Comparison of ENCODE assay signal across 7 cellular contexts in genomic region chr15:99504823-99505551, GRCh38.
DNase-seq lines count a peak whose midpoint lies in the region; ATAC-seq and TF ChIP-seq lines count a peak whose summit lies in the region.

No MANE protein-coding gene starts in this region.

- no peak overlapping the region for H2AFZ ChIP-seq in Loucy (ENCODE audit: low read length)
- H2AFZ ChIP-seq in fibroblast of lung (ENCODE audit: low read length) = no peak overlapping the region

- peaks cover 11% of the 10 kb centered on the region for H3K4me1 Mint-ChIP-seq in endothelial cell (ENCODE audit: unreplicated experiment)

- no peak overlapping the region for H3K27ac Mint-ChIP-seq in endothelial cell (ENCODE audit: unreplicated experiment)

- H3F3A ChIP-seq in Loucy (ENCODE audit: low read depth) = no peaks in the 10 kb centered on the region

- DNase-seq in fibroblast of lung (ENCODE audit: low read depth in 2 of 2) (peak; percentile 24 to 55), SHP77 (lab: John Stamatoyannopoulos, UW) (no peak), endothelial cell (ENCODE audit: low spot score) (no peak)
- DNase-seq in activated effector memory CD4-positive, alpha-beta T cell treated with Interleukin-2 at 50 U/mL for 16 hours = no peak

- H3K4me3 Mint-ChIP-seq in endothelial cell (ENCODE audit: unreplicated experiment) = no peak overlapping the region

- TF ChIP-seq CTCF in Loucy (conservative IDR thresholded peaks at IDR 0.05; ENCODE audit: low read length) = peak; percentile 16; the same call in 1 of the 2 replicates
- peak in 1 of 2 donors; percentile 31 for TF ChIP-seq CTCF in fibroblast of lung (conservative IDR thresholded peaks at IDR 0.05 in 1 of 2, IDR thresholded peaks at IDR 0.05 in 1 of 2; ENCODE audit: low read depth in 1 of 2, low read length in 2 of 2)
- TF ChIP-seq CTCF in endothelial cell (IDR thresholded peaks at IDR 0.05; ENCODE audit: unreplicated experiment) = no peak

- H3K27ac ChIP-seq in fibroblast of lung (ENCODE audit: insufficient read depth, low read length) = no peak overlapping the region

- H3K4me1 ChIP-seq in Loucy (ENCODE audit: insufficient read depth, low read length, poor library complexity, severe bottlenecking) (peaks cover 54% of the 10 kb centered on the region), fibroblast of lung (ENCODE audit: control insufficient read depth, extremely low read depth, insufficient read depth, low read length) (peaks cover 12% of the 10 kb centered on the region)

- H3K27me3 ChIP-seq in Loucy (ENCODE audit: insufficient read depth, low read length, poor library complexity, severe bottlenecking) (no peaks in the 10 kb centered on the region), fibroblast of lung (ENCODE audit: control insufficient read depth, insufficient read depth, low read length) (no peaks in the 10 kb centered on the region)

- H3K79me2 ChIP-seq in Loucy (ENCODE audit: insufficient read depth, low read length) (no peaks in the 10 kb centered on the region), fibroblast of lung (ENCODE audit: control insufficient read depth, insufficient read depth, low read length) (no peaks in the 10 kb centered on the region)

- no peaks in the 10 kb centered on the region for H3K27me3 Mint-ChIP-seq in endothelial cell (ENCODE audit: unreplicated experiment)

- H3K4me2 ChIP-seq in Loucy (ENCODE audit: low read depth, low read length, poor library complexity, severe bottlenecking) (no peak overlapping the region), fibroblast of lung (ENCODE audit: extremely low read depth, insufficient read depth, low read length) (no peak overlapping the region)

- peak; percentile 34 for ATAC-seq in GM18499 (IDR thresholded peaks at IDR 0.05; ENCODE audit: insufficient read depth, unreplicated experiment)
- peak; percentile 49 for ATAC-seq in GM21529 (IDR thresholded peaks at IDR 0.05; ENCODE audit: unreplicated experiment)

- H3K9me3 ChIP-seq in Loucy (ENCODE audit: insufficient read depth, low read depth, low read length) (no peaks in the 10 kb centered on the region), fibroblast of lung (ENCODE audit: control insufficient read depth, insufficient read depth, low read depth, low read length) (no peaks in the 10 kb centered on the region)

- H3K9me3 Mint-ChIP-seq in endothelial cell (ENCODE audit: unreplicated experiment) = no peaks in the 10 kb centered on the region

- no peaks in the 10 kb centered on the region for H3K9me2 ChIP-seq in Loucy (replicated peaks; ENCODE audit: low read depth, low read length)

- no peak overlapping the region for H3K4me3 ChIP-seq in Loucy (ENCODE audit: low read length, poor library complexity, severe bottlenecking)
- no peak overlapping the region for H3K4me3 ChIP-seq in fibroblast of lung (replicated peaks in 1 of 4; ENCODE audit: control extremely low read depth in 1 of 4, insufficient read depth in 1 of 4, low read depth in 3 of 4, low read length in 4 of 4)

- H3K36me3 Mint-ChIP-seq in endothelial cell (ENCODE audit: low read depth, unreplicated experiment) = no peaks in the 10 kb centered on the region

- H3K36me3 ChIP-seq in Loucy (ENCODE audit: insufficient read depth, low read length) (no peaks in the 10 kb centered on the region), fibroblast of lung (ENCODE audit: control insufficient read depth, insufficient read depth, low read length) (no peaks in the 10 kb centered on the region)

- no peaks in the 10 kb centered on the region for H4K20me1 ChIP-seq in Loucy (ENCODE audit: insufficient read depth, low read length, poor library complexity, severe bottlenecking)
- H4K20me1 ChIP-seq in fibroblast of lung (ENCODE audit: control insufficient read depth, extremely low read depth, insufficient read depth, low read length) = no peaks in the 10 kb centered on the region

- no peak overlapping the region for H3K9ac ChIP-seq in Loucy (ENCODE audit: low read depth, low read length, poor library complexity, severe bottlenecking)
- H3K9ac ChIP-seq in fibroblast of lung (ENCODE audit: insufficient read depth, low read length) = no peak overlapping the region

Comparison
In these comparisons a context has a peak if more than half of its experiments do, and no peak if none do; other contexts are left out.
1. DNase-seq: peak in fibroblast of lung (2 of 2); none in SHP77 (0 of 2), activated effector memory CD4-positive, alpha-beta T cell treated with Interleukin-2 at 50 U/mL for 16 hours (single experiment) and endothelial cell (single experiment).